Comparison of ENCODE assay signal across 38 cellular contexts in genomic region chr4:177681902-177682301, GRCh38.
"Had no signal": no experiment of that assay in that cellular context is flagged by ENCODE, and none has a peak within 500 bp of the region (broad histone marks: within the 10 kb centered on the region; RNA-seq: fewer than 3 reads in every experiment).

No MANE protein-coding gene starts in this region.

- H3K36me3 Mint-ChIP-seq: activated naive CD4-positive, alpha-beta T cell treated with anti-CD3 and anti-CD28 coated beads, Interleukin-2, amount 50 U/mL, for 72 hours had no signal

- H3K27me3 ChIP-seq: adrenal gland, body of pancreas, breast epithelium had no signal

- H3K4me3 Mint-ChIP-seq: activated CD8-positive, alpha-beta T cell treated with anti-CD3 and anti-CD28 coated beads, Interleukin-2, amount 10 ng/mL, durations not matched to agents 7 days and 5 days; activated naive CD4-positive, alpha-beta T cell treated with anti-CD3 and anti-CD28 coated beads for 36 hours; activated T-cell treated with anti-CD3 and anti-CD28 coated beads, Interleukin-2, amount 50 U/mL, for 4 hours; activated T-helper 1 cell treated with anti-CD3 and anti-CD28 coated beads, Interleukin-12 subunit alpha, Interleukin-12 subunit beta, Interleukin-2, Interleukin-4 antibody, amounts not matched to agents 30 ng/mL and 10 ng/mL and 1 ng/mL, durations not matched to agents 14 hours and 24 hours and 36 hours had no signal

- H3K27ac Mint-ChIP-seq: activated CD8-positive, alpha-beta T cell treated with anti-CD3 and anti-CD28 coated beads, Interleukin-2, amount 10 ng/mL, durations not matched to agents 7 days and 5 days; activated naive CD4-positive, alpha-beta T cell treated with anti-CD3 and anti-CD28 coated beads for 36 hours; activated naive CD4-positive, alpha-beta T cell treated with anti-CD3 and anti-CD28 coated beads, Interleukin-2, amount 50 U/mL, for 72 hours; activated T-helper 1 cell treated with anti-CD3 and anti-CD28 coated beads, Interleukin-12 subunit alpha, Interleukin-12 subunit beta, Interleukin-2, Interleukin-4 antibody, amounts not matched to agents 30 ng/mL and 10 ng/mL and 1 ng/mL, durations not matched to agents 14 hours and 24 hours and 36 hours had no signal

- DNase-seq: activated CD4-positive, alpha-beta T cell treated with anti-CD3 and anti-CD28 coated beads for 1 hour; activated CD4-positive, alpha-beta T cell treated with anti-CD3 and anti-CD28 coated beads for 48 hours; activated CD4-positive, alpha-beta T cell treated with anti-CD3 and anti-CD28 coated beads, Interleukin-2, amount 50 U/mL, for 4 hours; activated CD4-positive, CD25-positive, alpha-beta regulatory T cell; activated CD8-positive, alpha-beta T cell treated with anti-CD3 and anti-CD28 coated beads, Interleukin-2, amount 10 ng/mL, durations not matched to agents 7 days and 5 days; activated gamma-delta T cell treated with Interleukin-2 at 50 U/mL for 16 hours; activated naive CD4-positive, alpha-beta T cell treated with anti-CD3 and anti-CD28 coated beads for 36 hours; activated T-cell treated with anti-CD3 and anti-CD28 coated beads, Interleukin-2, amount 50 U/mL, for 4 hours; adrenal gland; body of pancreas; caudate nucleus; cerebellar nuclear complex; Karpas-422; MM.1S; MV-4-11; NCI-H1092 treated with DMSO at 0.1 percent for 48 hours; NCI-H1417; NCI-H146; NCI-H187; NCI-H2029 treated with DMSO at 0.1 percent for 48 hours; NCI-H2107; NCI-H2171; NCI-H510A; NCI-H526; NCI-H748 treated with DMSO at 0.1 percent for 48 hours; NK-92 treated with Interleukin-12 subunit alpha and Interleukin-12 subunit beta, amount 100 ng/mL, for 24 hours; PC-9; Right ventricle myocardium superior; SW 1271; T-helper 1 cell; T-helper 2 cell; T-helper 9 cell; WERI-Rb-1 had no signal

- ATAC-seq: activated CD8-positive, alpha-beta T cell treated with anti-CD3 and anti-CD28 coated beads, Interleukin-2, amount 10 ng/mL, durations not matched to agents 7 days and 5 days; activated naive CD4-positive, alpha-beta T cell treated with anti-CD3 and anti-CD28 coated beads, Interleukin-2, amount 50 U/mL, for 72 hours; activated T-cell treated with anti-CD3 and anti-CD28 coated beads, Interleukin-2, amount 50 U/mL, for 4 hours; body of pancreas had no signal

- FAIRE-seq: astrocyte, RCC 7860 had no signal

- H3K9me3 Mint-ChIP-seq: activated naive CD4-positive, alpha-beta T cell treated with anti-CD3 and anti-CD28 coated beads for 36 hours; activated naive CD4-positive, alpha-beta T cell treated with anti-CD3 and anti-CD28 coated beads, Interleukin-2, amount 50 U/mL, for 72 hours; activated T-cell treated with anti-CD3 and anti-CD28 coated beads, Interleukin-2, amount 50 U/mL, for 4 hours; activated T-helper 1 cell treated with anti-CD3 and anti-CD28 coated beads, Interleukin-12 subunit alpha, Interleukin-12 subunit beta, Interleukin-2, Interleukin-4 antibody, amounts not matched to agents 30 ng/mL and 10 ng/mL and 1 ng/mL, durations not matched to agents 14 hours and 24 hours and 36 hours had no signal

- H3K4me3 ChIP-seq: adrenal gland, body of pancreas, breast epithelium, PC-9 had no signal

- H3K36me3 ChIP-seq: adrenal gland, breast epithelium, WERI-Rb-1 had no signal
